3 cellular contexts compared by ENCODE assay signal in genomic region chr10:111789821-111790220, GRCh38.
"Had no signal": no experiment of that assay in that cellular context is flagged by ENCODE, and none has a peak within 500 bp of the region (broad histone marks: within the 10 kb centered on the region; RNA-seq: fewer than 3 reads in every experiment).

No MANE protein-coding gene starts in this region.

- DNase-seq: GDM1, GF-D8 had no signal

- H3K4me3 ChIP-seq: GM12878 had no signal
